In the genomic region with DNA sequence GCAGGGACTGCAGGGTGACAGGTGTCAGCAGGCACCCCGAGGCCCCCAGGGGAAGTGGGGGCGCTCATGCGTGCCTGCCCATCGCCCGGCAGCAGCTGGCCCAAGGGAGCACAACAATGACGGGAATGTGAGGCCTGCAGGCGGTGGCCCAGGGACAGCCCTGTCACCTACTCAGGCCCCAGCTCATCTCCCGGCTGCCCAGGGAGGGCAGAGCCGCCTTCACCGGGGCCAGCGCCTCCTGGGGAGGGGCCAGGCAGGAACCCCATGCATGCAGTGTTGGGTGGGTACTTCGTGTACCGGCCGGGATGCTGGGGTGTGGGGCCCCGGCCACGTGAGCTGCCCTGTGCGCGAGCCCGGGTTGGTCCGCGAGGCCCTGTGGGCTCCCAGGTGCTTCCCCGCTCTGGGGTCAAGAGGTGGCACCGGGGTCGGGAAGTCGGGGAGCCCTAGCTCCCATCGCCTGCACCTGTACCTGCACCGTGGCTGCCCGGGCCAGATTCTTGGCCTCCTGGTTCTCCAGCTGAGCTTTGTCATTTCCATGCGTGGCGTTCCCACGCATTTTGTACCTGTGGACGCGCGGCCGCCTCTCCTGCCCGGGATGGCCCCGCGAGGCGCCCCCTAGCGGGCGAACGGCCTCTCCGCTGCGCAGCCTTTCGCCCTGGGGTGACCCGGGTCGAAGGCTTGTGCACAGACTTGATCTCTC, we compare ENCODE assay signal across 1 cellular context.
TF ChIP-seq lines count a peak whose summit lies in the region.

No MANE protein-coding gene starts in this region.

TF ChIP-seq in endothelial cell of umbilical vein, 7 proteins besides CTCF, POLR2A, EP300 and RAD21 (continued from another document):
- TF ChIP-seq EZH2 (IDR thresholded peaks at IDR 0.05; ENCODE audit: borderline replicate concordance, low read depth, low read length, severe bottlenecking) (no peak), MYC (IDR thresholded peaks at IDR 0.05; ENCODE audit: low read depth, low read length) (no peak), FOS (IDR thresholded peaks at IDR 0.05; ENCODE audit: borderline replicate concordance, insufficient read depth, low read length) (no peak), GATA2 (IDR thresholded peaks at IDR 0.05; ENCODE audit: insufficient read depth, insufficient read length, low read depth, low read length) (no peak)
- TF ChIP-seq, protein P1, sequence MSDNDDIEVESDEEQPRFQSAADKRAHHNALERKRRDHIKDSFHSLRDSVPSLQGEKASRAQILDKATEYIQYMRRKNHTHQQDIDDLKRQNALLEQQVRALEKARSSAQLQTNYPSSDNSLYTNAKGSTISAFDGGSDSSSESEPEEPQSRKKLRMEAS (IDR thresholded peaks at IDR 0.05; ENCODE audit: insufficient read depth, insufficient read length) = no peak
